In genomic region chr16:87653234-87653633, GRCh38 we compare ENCODE assay signal across 10 cellular contexts. TPM values are rescaled to one million over a fixed set of nuclear protein-coding genes. Genes with fewer than 3 reads are reported as not detected.
DNase-seq lines count a peak whose midpoint lies in the region; ATAC-seq and TF ChIP-seq lines count a peak whose summit lies in the region.
"Had no signal": no experiment of that assay in that cellular context is flagged by ENCODE, and none has a peak within 500 bp of the region (broad histone marks: within the 10 kb centered on the region; RNA-seq: fewer than 3 reads in every experiment).

No MANE protein-coding gene starts in this region.

- no peaks in the 10 kb centered on the region for H3K79me1 ChIP-seq in mesendoderm (ENCODE audit: low read length)

- in situ Hi-C loops in astrocyte of the spinal cord (cut with HindIII; ENCODE audit: low sequenced_read_pairs), result no loop called here

- H3K4me2 ChIP-seq in mesendoderm (ENCODE audit: low read length), result no peak overlapping the region

- H3K4ac ChIP-seq in mesendoderm (ENCODE audit: low read depth, low read length), result no peak overlapping the region

- no peak overlapping the region for H3K23ac ChIP-seq in mesendoderm (ENCODE audit: low read length)

- no peak overlapping the region for H3K18ac ChIP-seq in mesendoderm (ENCODE audit: low read length)

- WGBS in HUES64, result 80% methylated on average over 5 of the region's 5 CpGs
- WGBS in mesendoderm (ENCODE audit: extremely low coverage, insufficient coverage, low lambda C conversion rate), result no CpG with 5 or more reads among the region's 5 CpGs

- H3K36me3 ChIP-seq in HUES64 (ENCODE audit: insufficient read depth, low read length), result no peaks in the 10 kb centered on the region
- no peaks in the 10 kb centered on the region for H3K36me3 ChIP-seq in mesendoderm (ENCODE audit: control insufficient read depth, insufficient read depth, low read length)

- H2BK5ac ChIP-seq in mesendoderm (ENCODE audit: low read length), result no peak overlapping the region

- H3K9me3 ChIP-seq in HUES64 (ENCODE audit: insufficient read depth, low read depth, low read length), result no peaks in the 10 kb centered on the region

- H3K27ac ChIP-seq in HUES64 (ENCODE audit: low read depth, low read length) (no peak overlapping the region), mesendoderm (ENCODE audit: low read depth, low read length) (no peak overlapping the region)

- no peak for ATAC-seq in GM19397 (IDR thresholded peaks at IDR 0.05; ENCODE audit: unreplicated experiment)
- ATAC-seq in GM19463 (IDR thresholded peaks at IDR 0.05; ENCODE audit: unreplicated experiment), result no peak
- no peak for ATAC-seq in GM21528 (IDR thresholded peaks at IDR 0.05; ENCODE audit: low FRiP score, unreplicated experiment)
- ATAC-seq: effector memory CD8-positive, alpha-beta T cell had no signal

- H3K27me3 ChIP-seq in HUES64 (ENCODE audit: insufficient read depth, low read length) (no peaks in the 10 kb centered on the region), mesendoderm (ENCODE audit: insufficient read depth, low read length, poor library complexity) (no peaks in the 10 kb centered on the region)

- H4K8ac ChIP-seq in mesendoderm (ENCODE audit: low read depth, low read length), result no peak overlapping the region

- no peak overlapping the region for H2BK15ac ChIP-seq in mesendoderm (replicated peaks; ENCODE audit: low read depth)

- 0 out of 2 replicates have a peak overlapping the region, but pooled peaks have one; percentile 7 for H3K9ac ChIP-seq in HUES64 (ENCODE audit: low read depth, low read length)
- no peak overlapping the region for H3K9ac ChIP-seq in mesendoderm (ENCODE audit: low read length)

- H2BK120ac ChIP-seq in mesendoderm (ENCODE audit: low read depth, low read length), result no peak overlapping the region

- H3K4me3 ChIP-seq in HUES64 (ENCODE audit: low read length) (no peak overlapping the region), astrocyte of the spinal cord (ENCODE audit: low read depth, low read length) (no peak overlapping the region), mesendoderm (ENCODE audit: low read length) (no peak overlapping the region)

- peak; percentile 35 for DNase-seq in DMS 273 (lab: John Stamatoyannopoulos, UW; ENCODE audit: unreplicated experiment)
- DNase-seq in DMS 273 treated with DMSO at 0.1 percent for 48 hours (lab: John Stamatoyannopoulos, UW), result no peak
- no peak for DNase-seq in astrocyte of the spinal cord (ENCODE audit: low read depth, low spot score)
- peak; percentile 7 for DNase-seq in mesendoderm
- DNase-seq: effector memory CD8-positive, alpha-beta T cell; naive B cell had no signal

- peak; percentile 62 for TF ChIP-seq CTCF in astrocyte of the spinal cord (IDR thresholded peaks at IDR 0.05; ENCODE audit: low read depth, low read length)

- H4K5ac ChIP-seq in mesendoderm (ENCODE audit: low read length), result no peak overlapping the region

- H3K79me2 ChIP-seq in mesendoderm (ENCODE audit: control insufficient read depth, insufficient read depth, low read length), result no peaks in the 10 kb centered on the region

- H3K4me1 ChIP-seq in HUES64 (ENCODE audit: insufficient read depth, low read length) (peaks cover 5% of the 10 kb centered on the region), mesendoderm (ENCODE audit: control insufficient read depth, low read depth, low read length) (no peaks in the 10 kb centered on the region)

- H2AK5ac ChIP-seq in mesendoderm (ENCODE audit: low read length), result no peak overlapping the region

- no peak overlapping the region for H3K56ac ChIP-seq in mesendoderm (ENCODE audit: low read length)

RNA-seq across cellular contexts. Expression of gene JPH3, which starts 50.9 kb away (rescaled TPM):
- polyA plus RNA-seq in HUES64 (2013, experiment 1 of 2), result 9.4 TPM
- polyA plus RNA-seq in HUES64 (2013, experiment 2 of 2), result 11.8 TPM
- 9.3 TPM for polyA plus RNA-seq in mesendoderm (2013, experiment 1 of 2)
- polyA plus RNA-seq in mesendoderm (2013, experiment 2 of 2), result 10.2 TPM

Comparison
In these comparisons a context has a peak if more than half of its experiments do, and no peak if none do; other contexts are left out.
1. DNase-seq: peak in DMS 273 (single experiment) and mesendoderm (single experiment); none in DMS 273 treated with DMSO at 0.1 percent for 48 hours (single experiment) and astrocyte of the spinal cord (single experiment).